2 cellular contexts compared by ENCODE assay signal in the genomic region with DNA sequence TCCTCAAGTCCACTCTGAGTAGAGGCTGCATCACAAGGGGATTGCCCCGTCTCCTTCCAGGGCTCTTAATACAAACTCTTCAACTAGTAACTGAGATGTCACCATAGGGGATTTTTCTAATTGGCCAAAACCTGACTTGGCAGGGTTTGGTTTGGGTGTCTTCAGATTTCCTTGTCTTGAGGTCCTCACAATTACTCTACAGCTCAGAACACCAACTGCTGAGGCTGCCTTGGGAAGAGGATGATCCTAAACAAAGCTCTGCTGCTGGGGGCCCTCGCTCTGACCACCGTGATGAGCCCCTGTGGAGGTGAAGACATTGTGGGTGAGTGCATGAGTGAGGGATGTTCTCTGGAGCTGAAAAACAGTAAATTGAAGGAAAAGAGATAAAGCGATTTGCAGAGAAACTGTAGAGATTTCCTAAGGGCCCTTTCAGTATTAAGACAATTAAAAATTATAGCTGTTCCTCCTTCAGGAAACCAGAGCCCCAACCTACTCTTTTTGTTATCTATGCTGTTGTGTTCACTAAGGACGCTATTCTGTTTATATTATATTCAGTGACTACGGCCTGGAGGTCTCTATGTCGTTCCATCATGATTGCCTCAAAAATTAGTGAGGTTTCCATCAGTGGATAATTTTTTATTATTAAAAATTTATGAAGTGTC.
TF ChIP-seq lines count a peak whose summit lies in the region.

A gene (plus strand): TSS at position 188 of the 662 bp plus-strand sequence. CDS start 53 bp downstream, at position 241.

TF ChIP-seq in HepG2, 621 proteins besides CTCF, POLR2A, EP300 and RAD21:
- TF ChIP-seq HNRNPH1 (optimal IDR thresholded peaks at IDR 0.05; ENCODE audit: low read depth, low read length) (no peak), SPEN (CRISPR knock-in tag; IDR thresholded peaks at IDR 0.05; ENCODE audit: low read depth) (no peak), ZNF629 (CRISPR knock-in tag; conservative IDR thresholded peaks at IDR 0.05) (no peak), SMAD1 (CRISPR knock-in tag; IDR thresholded peaks at IDR 0.05; ENCODE audit: borderline replicate concordance, low read depth) (no peak), ZNF160 (CRISPR knock-in tag; IDR thresholded peaks at IDR 0.05) (no peak), ZNF746 (CRISPR knock-in tag; IDR thresholded peaks at IDR 0.05) (no peak), NR2F2 (IDR thresholded peaks at IDR 0.05; ENCODE audit: borderline replicate concordance, low read depth) (no peak), HDAC2 (CRISPR knock-in tag; IDR thresholded peaks at IDR 0.05) (no peak), ZNF883 (CRISPR knock-in tag; IDR thresholded peaks at IDR 0.05; ENCODE audit: not compliant biosample characterization) (no peak), KDM4B (CRISPR knock-in tag; IDR thresholded peaks at IDR 0.05) (no peak), ZNF589 (CRISPR knock-in tag; conservative IDR thresholded peaks at IDR 0.05) (no peak), ZNF713 (CRISPR knock-in tag; IDR thresholded peaks at IDR 0.05) (no peak), ZNF644 (CRISPR knock-in tag; IDR thresholded peaks at IDR 0.05; ENCODE audit: low read depth) (no peak)
- TF ChIP-seq, protein P1, sequence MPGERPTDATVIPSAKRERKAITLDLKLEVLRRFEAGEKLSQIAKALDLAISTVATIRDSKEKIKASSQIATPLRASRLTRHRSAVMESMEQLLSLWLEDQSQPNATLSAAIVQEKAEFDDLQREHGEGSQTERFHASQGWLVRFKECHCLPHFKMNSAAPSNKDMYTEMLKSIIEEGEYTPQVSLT (CRISPR knock-in tag; IDR thresholded peaks at IDR 0.05; ENCODE audit: borderline replicate concordance, low read depth) = no peak
- TF ChIP-seq, protein P2, sequence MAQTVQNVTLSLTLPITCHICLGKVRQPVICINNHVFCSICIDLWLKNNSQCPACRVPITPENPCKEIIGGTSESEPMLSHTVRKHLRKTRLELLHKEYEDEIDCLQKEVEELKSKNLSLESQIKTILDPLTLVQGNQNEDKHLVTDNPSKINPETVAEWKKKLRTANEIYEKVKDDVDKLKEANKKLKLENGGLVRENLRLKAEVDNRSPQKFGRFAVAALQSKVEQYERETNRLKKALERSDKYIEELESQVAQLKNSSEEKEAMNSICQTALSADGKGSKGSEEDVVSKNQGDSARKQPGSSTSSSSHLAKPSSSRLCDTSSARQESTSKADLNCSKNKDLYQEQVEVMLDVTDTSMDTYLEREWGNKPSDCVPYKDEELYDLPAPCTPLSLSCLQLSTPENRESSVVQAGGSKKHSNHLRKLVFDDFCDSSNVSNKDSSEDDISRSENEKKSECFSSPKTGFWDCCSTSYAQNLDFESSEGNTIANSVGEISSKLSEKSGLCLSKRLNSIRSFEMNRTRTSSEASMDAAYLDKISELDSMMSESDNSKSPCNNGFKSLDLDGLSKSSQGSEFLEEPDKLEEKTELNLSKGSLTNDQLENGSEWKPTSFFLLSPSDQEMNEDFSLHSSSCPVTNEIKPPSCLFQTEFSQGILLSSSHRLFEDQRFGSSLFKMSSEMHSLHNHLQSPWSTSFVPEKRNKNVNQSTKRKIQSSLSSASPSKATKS (CRISPR knock-in tag; IDR thresholded peaks at IDR 0.05) = no peak
- TF ChIP-seq, protein P3, sequence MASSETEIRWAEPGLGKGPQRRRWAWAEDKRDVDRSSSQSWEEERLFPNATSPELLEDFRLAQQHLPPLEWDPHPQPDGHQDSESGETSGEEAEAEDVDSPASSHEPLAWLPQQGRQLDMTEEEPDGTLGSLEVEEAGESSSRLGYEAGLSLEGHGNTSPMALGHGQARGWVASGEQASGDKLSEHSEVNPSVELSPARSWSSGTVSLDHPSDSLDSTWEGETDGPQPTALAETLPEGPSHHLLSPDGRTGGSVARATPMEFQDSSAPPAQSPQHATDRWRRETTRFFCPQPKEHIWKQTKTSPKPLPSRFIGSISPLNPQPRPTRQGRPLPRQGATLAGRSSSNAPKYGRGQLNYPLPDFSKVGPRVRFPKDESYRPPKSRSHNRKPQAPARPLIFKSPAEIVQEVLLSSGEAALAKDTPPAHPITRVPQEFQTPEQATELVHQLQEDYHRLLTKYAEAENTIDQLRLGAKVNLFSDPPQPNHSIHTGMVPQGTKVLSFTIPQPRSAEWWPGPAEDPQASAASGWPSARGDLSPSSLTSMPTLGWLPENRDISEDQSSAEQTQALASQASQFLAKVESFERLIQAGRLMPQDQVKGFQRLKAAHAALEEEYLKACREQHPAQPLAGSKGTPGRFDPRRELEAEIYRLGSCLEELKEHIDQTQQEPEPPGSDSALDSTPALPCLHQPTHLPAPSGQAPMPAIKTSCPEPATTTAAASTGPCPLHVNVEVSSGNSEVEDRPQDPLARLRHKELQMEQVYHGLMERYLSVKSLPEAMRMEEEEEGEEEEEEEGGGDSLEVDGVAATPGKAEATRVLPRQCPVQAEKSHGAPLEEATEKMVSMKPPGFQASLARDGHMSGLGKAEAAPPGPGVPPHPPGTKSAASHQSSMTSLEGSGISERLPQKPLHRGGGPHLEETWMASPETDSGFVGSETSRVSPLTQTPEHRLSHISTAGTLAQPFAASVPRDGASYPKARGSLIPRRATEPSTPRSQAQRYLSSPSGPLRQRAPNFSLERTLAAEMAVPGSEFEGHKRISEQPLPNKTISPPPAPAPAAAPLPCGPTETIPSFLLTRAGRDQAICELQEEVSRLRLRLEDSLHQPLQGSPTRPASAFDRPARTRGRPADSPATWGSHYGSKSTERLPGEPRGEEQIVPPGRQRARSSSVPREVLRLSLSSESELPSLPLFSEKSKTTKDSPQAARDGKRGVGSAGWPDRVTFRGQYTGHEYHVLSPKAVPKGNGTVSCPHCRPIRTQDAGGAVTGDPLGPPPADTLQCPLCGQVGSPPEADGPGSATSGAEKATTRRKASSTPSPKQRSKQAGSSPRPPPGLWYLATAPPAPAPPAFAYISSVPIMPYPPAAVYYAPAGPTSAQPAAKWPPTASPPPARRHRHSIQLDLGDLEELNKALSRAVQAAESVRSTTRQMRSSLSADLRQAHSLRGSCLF (CRISPR knock-in tag; IDR thresholded peaks at IDR 0.05; ENCODE audit: borderline replicate concordance) = no peak

TF ChIP-seq in H1, 55 proteins besides CTCF, POLR2A, EP300 and RAD21:
- TF ChIP-seq RFX5 (IDR thresholded peaks at IDR 0.05; ENCODE audit: borderline replicate concordance, low read depth, low read length) = peak; percentile 83
- TF ChIP-seq CREB1 (IDR thresholded peaks at IDR 0.05) = no peak
TF ChIP-seq in H1: peak in this region for 1.
